ENCODE assay signal across 18 cellular contexts in genomic region chr3:34131091-34131490, GRCh38.
DNase-seq lines count a peak whose midpoint lies in the region; FAIRE-seq and TF ChIP-seq lines count a peak whose summit lies in the region.
"Had no signal": no experiment of that assay in that cellular context is flagged by ENCODE, and none has a peak within 500 bp of the region (broad histone marks: within the 10 kb centered on the region; RNA-seq: fewer than 3 reads in every experiment).

No MANE protein-coding gene starts in this region.

- DNase-seq in astrocyte (ENCODE audit: low read depth) (no peak), fibroblast of the aortic adventitia (ENCODE audit: low read depth) (peak; percentile 2), neural progenitor cell (ENCODE audit: low spot score) (no peak), NCI-H2029 treated with DMSO at 0.1 percent for 48 hours (lab: John Stamatoyannopoulos, UW) (no peak), urothelium cell line (ENCODE audit: low spot score) (no peak), SIG-M5 treated with dmso at 0.1 percent for 504 hours (lab: John Stamatoyannopoulos, UW; ENCODE audit: unreplicated experiment) (no peak)
- DNase-seq: C1 segment of cervical spinal cord; Calu3; CD4-positive, alpha-beta memory T cell; COR-L47; DMS53; DMS79 treated with DMSO at 0.1 percent for 48 hours; GF-D8; GOT3; HFFc6 had no signal

- H3K36me3 Mint-ChIP-seq in astrocyte (ENCODE audit: low read depth, unreplicated experiment) (no peaks in the 10 kb centered on the region), neural progenitor cell (no peaks in the 10 kb centered on the region)
- H3K36me3 Mint-ChIP-seq: CD4-positive, alpha-beta memory T cell had no signal

- H3K36me3 ChIP-seq in astrocyte (ENCODE audit: insufficient read depth, low read length) (no peaks in the 10 kb centered on the region), neural progenitor cell (no peaks in the 10 kb centered on the region)
- H3K36me3 ChIP-seq: HAP-1 had no signal

- H3K9ac ChIP-seq in astrocyte (ENCODE audit: low read length) (no peak overlapping the region), neural progenitor cell (no peak overlapping the region)

- TF ChIP-seq CTCF in astrocyte (IDR thresholded peaks at IDR 0.05; ENCODE audit: insufficient read depth, low read depth, low read length) (no peak), fibroblast of the aortic adventitia (IDR thresholded peaks at IDR 0.05; ENCODE audit: insufficient read depth, low read length) (no peak), neural progenitor cell (IDR thresholded peaks at IDR 0.05) (no peak)

- no peak overlapping the region for H3K4me3 ChIP-seq in astrocyte (ENCODE audit: insufficient read depth, low read depth, low read length)
- H3K4me3 ChIP-seq in fibroblast of the aortic adventitia (ENCODE audit: low read depth, low read length): no peak overlapping the region
- H3K4me3 ChIP-seq in neural progenitor cell: no peak overlapping the region
- H3K4me3 ChIP-seq: HAP-1 had no signal

- H3K27ac ChIP-seq in astrocyte (ENCODE audit: low read depth, low read length) (no peak overlapping the region), neural progenitor cell (no peak overlapping the region)

- no peaks in the 10 kb centered on the region for H3F3A ChIP-seq in neural progenitor cell (ENCODE audit: low read depth)

- H3K4me1 ChIP-seq in astrocyte (ENCODE audit: insufficient read depth, low read length) (no peaks in the 10 kb centered on the region), neural progenitor cell (no peaks in the 10 kb centered on the region)
- H3K4me1 ChIP-seq: HAP-1 had no signal

- H3K9me3 Mint-ChIP-seq in astrocyte (ENCODE audit: unreplicated experiment): peaks cover 2% of the 10 kb centered on the region
- peaks cover 18% of the 10 kb centered on the region for H3K9me3 Mint-ChIP-seq in neural progenitor cell

- H3K79me2 ChIP-seq in astrocyte (ENCODE audit: insufficient read depth, low read length) (no peaks in the 10 kb centered on the region), neural progenitor cell (ENCODE audit: low read depth) (no peaks in the 10 kb centered on the region)

- H3K9me3 ChIP-seq in astrocyte (ENCODE audit: insufficient read depth, low read depth, low read length) (no peaks in the 10 kb centered on the region), neural progenitor cell (ENCODE audit: low read depth) (no peaks in the 10 kb centered on the region)
- H3K9me3 ChIP-seq: HAP-1 had no signal

- H2AFZ ChIP-seq in astrocyte (ENCODE audit: low read depth, low read length) (no peak overlapping the region), neural progenitor cell (replicated peaks) (peak overlapping the region; percentile 68)

- FAIRE-seq in astrocyte (lab: Jason Lieb, UNC): peak; percentile 9
- FAIRE-seq in urothelium cell line (lab: Jason Lieb, UNC): no peak
- FAIRE-seq: GM12892, H54 had no signal

- no peaks in the 10 kb centered on the region for H3K27me3 ChIP-seq in astrocyte (ENCODE audit: insufficient read depth, low read length)
- no peaks in the 10 kb centered on the region for H3K27me3 ChIP-seq in neural progenitor cell

- H3K27ac Mint-ChIP-seq in astrocyte (ENCODE audit: unreplicated experiment) (no peak overlapping the region), neural progenitor cell (no peak overlapping the region)
- H3K27ac Mint-ChIP-seq: CD4-positive, alpha-beta memory T cell; HFFc6 had no signal

- H3K27me3 Mint-ChIP-seq in astrocyte (ENCODE audit: low read depth, unreplicated experiment) (no peaks in the 10 kb centered on the region), neural progenitor cell (ENCODE audit: insufficient read depth, low read depth) (peaks cover 6% of the 10 kb centered on the region)
- H3K27me3 Mint-ChIP-seq: CD4-positive, alpha-beta memory T cell had no signal

- H3K4me1 Mint-ChIP-seq in astrocyte (ENCODE audit: low read depth, unreplicated experiment): peaks cover 14% of the 10 kb centered on the region
- H3K4me1 Mint-ChIP-seq in neural progenitor cell: no peaks in the 10 kb centered on the region
- H3K4me1 Mint-ChIP-seq: CD4-positive, alpha-beta memory T cell had no signal

- H4K20me1 ChIP-seq in astrocyte (ENCODE audit: insufficient read depth, low read length) (no peaks in the 10 kb centered on the region), neural progenitor cell (ENCODE audit: low read depth) (no peaks in the 10 kb centered on the region)

- H3K4me2 ChIP-seq in astrocyte (ENCODE audit: low read length) (no peak overlapping the region), neural progenitor cell (no peak overlapping the region)

- no peak overlapping the region for H3K4me3 Mint-ChIP-seq in astrocyte (ENCODE audit: unreplicated experiment)
- no peak overlapping the region for H3K4me3 Mint-ChIP-seq in neural progenitor cell
- H3K4me3 Mint-ChIP-seq: CD4-positive, alpha-beta memory T cell; HFFc6 had no signal
